In the genomic region with DNA sequence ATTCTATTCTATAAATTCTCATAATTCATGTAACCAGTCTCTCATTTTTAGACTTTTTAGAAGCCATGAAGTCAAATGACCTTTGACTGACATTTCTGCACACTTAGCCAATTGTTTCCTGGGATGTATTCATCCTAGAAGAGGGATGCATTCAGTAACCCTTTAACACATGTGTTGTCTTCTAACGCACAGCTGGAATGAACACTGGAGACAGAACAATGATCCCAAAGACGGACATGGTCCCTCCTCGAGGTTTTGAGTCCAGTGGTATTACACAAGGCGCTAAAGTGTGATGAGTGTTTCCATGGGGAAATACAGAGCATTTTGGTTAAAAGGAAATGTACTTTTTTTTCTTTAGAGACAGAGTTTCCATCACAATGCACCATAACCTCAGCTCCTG, we compare ENCODE assay signal across 10 cellular contexts. TPM values are rescaled to one million over a fixed set of nuclear protein-coding genes. Genes with fewer than 3 reads are reported as not detected.
"Had no signal": no experiment of that assay in that cellular context is flagged by ENCODE, and none has a peak within 500 bp of the region (broad histone marks: within the 10 kb centered on the region; RNA-seq: fewer than 3 reads in every experiment).

No MANE protein-coding gene starts in this region.

- H3K4me3 ChIP-seq: GM23248, HAP-1, K562 had no signal

- FAIRE-seq: K562 had no signal

- H3K36me3 ChIP-seq: HAP-1 had no signal

- H3K9me3 ChIP-seq: HAP-1 had no signal

- H3K27ac ChIP-seq: GM23248, HL-60 had no signal

- H3K4me1 ChIP-seq: HAP-1 had no signal

- DNase-seq: GM23248, GOT3, H7, HFFc6, IMR-90 had no signal

RNA-seq across cellular contexts. Expression of gene CLDN24, which starts 39.8 kb away (rescaled TPM):
- total RNA-seq: GM23248, H4, H7, HFFc6, HT1080, IMR-90, K562 had no signal
- polyA plus RNA-seq: GM23248, IMR-90, K562 had no signal

RNA-seq across cellular contexts. Expression of gene CLDN22, which starts 42.0 kb away (rescaled TPM):
- total RNA-seq: GM23248, H4, H7, HFFc6, HT1080, IMR-90, K562 had no signal
- polyA plus RNA-seq: GM23248, IMR-90 had no signal
